ENCODE assay signal across 1 cellular context in the genomic region with DNA sequence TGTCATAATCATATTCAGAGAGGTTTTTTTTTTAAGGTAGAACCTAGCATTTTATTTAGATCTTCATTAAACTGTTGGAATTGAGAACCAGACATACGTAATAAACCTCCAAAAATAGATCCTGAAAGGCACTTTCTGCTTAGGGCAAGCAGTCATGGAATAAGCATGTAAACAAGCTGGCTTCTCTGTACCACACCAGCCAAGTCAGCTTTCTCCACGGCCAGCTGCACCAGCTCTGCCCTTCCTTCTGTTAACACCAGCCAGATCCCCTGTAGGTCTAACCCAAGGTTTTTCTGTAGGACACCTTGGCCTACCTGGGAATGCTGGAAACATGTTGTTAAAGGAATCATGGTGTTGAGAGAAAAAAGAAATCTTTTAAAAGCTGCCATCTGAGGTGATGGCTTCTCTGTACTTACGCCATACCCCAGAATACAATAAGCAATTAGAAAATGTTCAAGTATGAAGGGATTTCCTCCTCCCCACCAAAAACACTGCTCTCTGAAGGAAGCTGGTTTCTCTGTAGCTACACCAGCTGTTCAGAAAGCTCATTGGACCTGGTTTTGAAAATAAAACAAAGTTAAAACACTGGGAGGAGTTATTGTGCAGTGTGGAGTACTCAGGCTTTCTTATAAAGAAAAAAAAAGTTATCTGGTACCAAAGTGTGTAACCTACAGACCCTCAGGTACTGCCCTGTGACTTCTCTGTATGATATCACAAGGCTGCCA. TPM values are rescaled to one million over a fixed set of nuclear protein-coding genes. Genes with fewer than 3 reads are reported as not detected.
"Had no signal": no experiment of that assay in that cellular context is flagged by ENCODE, and none has a peak within 500 bp of the region (broad histone marks: within the 10 kb centered on the region; RNA-seq: fewer than 3 reads in every experiment).

No MANE protein-coding gene starts in this region.

RNA-seq across cellular contexts. Expression of a gene that starts 54.6 kb away (rescaled TPM):
- total RNA-seq: T-helper 2 cell treated with Interferon-gamma antibody and Interleukin-4, amounts not matched to agents 100 ng/mL and 5 ng/mL, for 36 hours had no signal
